In the genomic region with DNA sequence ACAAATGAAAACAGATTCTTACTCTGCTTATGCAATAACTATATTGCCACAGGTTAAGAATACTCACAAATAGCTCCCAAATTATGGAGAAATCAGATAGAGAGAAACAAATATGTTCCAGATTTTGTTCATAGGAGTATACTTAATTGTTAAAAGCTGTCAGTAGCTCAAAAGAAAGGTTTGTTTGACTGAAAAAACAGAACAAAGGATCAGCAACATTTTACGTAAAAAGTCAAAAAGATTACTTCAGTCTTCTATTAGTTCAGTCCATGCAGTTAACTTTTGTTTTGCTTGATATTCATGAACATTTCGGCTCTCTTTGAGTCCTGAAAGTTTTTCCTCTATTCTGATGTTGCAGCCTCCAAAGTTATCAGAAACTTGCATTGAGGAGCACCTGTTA, we compare ENCODE assay signal across 14 cellular contexts. TPM values are rescaled to one million over a fixed set of nuclear protein-coding genes. Genes with fewer than 3 reads are reported as not detected.
DNase-seq lines count a peak whose midpoint lies in the region; TF ChIP-seq lines count a peak whose summit lies in the region.
"Had no signal": no experiment of that assay in that cellular context is flagged by ENCODE, and none has a peak within 500 bp of the region (broad histone marks: within the 10 kb centered on the region; RNA-seq: fewer than 3 reads in every experiment).

No MANE protein-coding gene starts in this region.

- H3K4me3 ChIP-seq in adipocyte (ENCODE audit: low read length) (no peak overlapping the region), fibroblast of mammary gland (ENCODE audit: control insufficient read depth, low read depth, low read length) (no peak overlapping the region)
- H3K4me3 ChIP-seq: BLaER1 had no signal

- no peaks in the 10 kb centered on the region for H3K27me3 ChIP-seq in adipocyte (replicated peaks; ENCODE audit: control insufficient read depth, insufficient read depth, low read length)
- H3K27me3 ChIP-seq: BLaER1 had no signal

- no peaks in the 10 kb centered on the region for H3K4me1 ChIP-seq in adipocyte (ENCODE audit: control insufficient read depth, insufficient read depth, low read length)
- H3K4me1 ChIP-seq: BLaER1, Caco-2 had no signal

- TF ChIP-seq CTCF in fibroblast of mammary gland (conservative IDR thresholded peaks at IDR 0.05; ENCODE audit: control insufficient read depth, insufficient read depth, low read depth, low read length), result no peak

- H3K9ac ChIP-seq in adipocyte (ENCODE audit: low read length), result no peak overlapping the region
- H3K9ac ChIP-seq: BLaER1 had no signal

- peak; percentile 17 for DNase-seq in DMS 273 (lab: John Stamatoyannopoulos, UW; ENCODE audit: unreplicated experiment)
- no peak for DNase-seq in DMS 273 treated with DMSO at 0.1 percent for 48 hours (lab: John Stamatoyannopoulos, UW)
- DNase-seq in LHCN-M2 (ENCODE audit: low read depth), result peak; percentile 15
- peak; percentile 9 for DNase-seq in adipocyte (ENCODE audit: low read depth)
- DNase-seq in fibroblast of mammary gland (ENCODE audit: low read depth), result peak; percentile 4
- DNase-seq in NCI-H2081 treated with DMSO at 0.1 percent for 48 hours (lab: John Stamatoyannopoulos, UW), result no peak
- no peak for DNase-seq in cerebellar nuclear complex (lab: John Stamatoyannopoulos, UW)
- no peak for DNase-seq in Ammon's horn (ENCODE audit: low spot score)
- DNase-seq: Caco-2; CD8-positive, alpha-beta memory T cell; DND-41; GDM1; IMR-90 had no signal

- peaks cover 9% of the 10 kb centered on the region for H3K9me3 ChIP-seq in adipocyte (ENCODE audit: control insufficient read depth, low read length)
- H3K9me3 ChIP-seq: Caco-2 had no signal

- H3K36me3 ChIP-seq in adipocyte (ENCODE audit: control insufficient read depth, insufficient read depth, low read length, severe bottlenecking), result peaks cover 29% of the 10 kb centered on the region

RNA-seq across cellular contexts. Expression of a gene that starts 13.4 kb away (rescaled TPM):
- 8.6 TPM in 2 replicates for total RNA-seq in LHCN-M2 (2014; rRNA removed)
- 3.5 TPM for polyA plus RNA-seq in LHCN-M2 (2012)

RNA-seq across cellular contexts. Expression of a gene that starts 51.9 kb away (rescaled TPM):
- 4.2 and 5.2 TPM in 2 replicates for total RNA-seq in LHCN-M2 (2014; rRNA removed)
- polyA plus RNA-seq in LHCN-M2 (2012), result 2.4 TPM

RNA-seq across cellular contexts. Expression of a gene that starts 59.4 kb away (rescaled TPM):
- 12.5 and 13.1 TPM in 2 replicates for total RNA-seq in LHCN-M2 (2014; rRNA removed)
- polyA plus RNA-seq in LHCN-M2 (2012), result 6.2 TPM

Comparison
In these comparisons a context has a peak if more than half of its experiments do, and no peak if none do; other contexts are left out.
1. DNase-seq: peak in DMS 273 (single experiment), LHCN-M2 (single experiment), adipocyte (single experiment) and fibroblast of mammary gland (single experiment); none in DMS 273 treated with DMSO at 0.1 percent for 48 hours (single experiment), NCI-H2081 treated with DMSO at 0.1 percent for 48 hours (single experiment), cerebellar nuclear complex (0 of 2) and Ammon's horn (single experiment).